37 cellular contexts compared by ENCODE assay signal in the genomic region with DNA sequence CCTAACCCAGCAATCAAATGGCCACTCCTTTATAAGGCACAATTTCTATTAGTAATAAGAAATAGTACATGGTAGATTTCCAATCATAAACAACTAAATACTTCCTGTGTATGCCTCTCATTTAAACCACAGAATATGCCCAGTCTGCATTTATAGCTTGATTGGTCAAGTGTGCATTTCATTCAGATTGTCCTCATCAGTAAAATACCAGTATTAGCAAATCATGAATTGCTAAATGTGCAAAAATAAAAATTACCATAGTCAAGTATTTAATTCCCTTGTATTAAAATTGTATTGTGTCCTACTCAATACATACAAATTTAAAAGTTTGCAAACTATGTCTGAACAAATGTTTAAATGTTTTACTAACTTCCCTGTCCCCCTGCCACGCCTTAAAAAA.
"Had no signal": no experiment of that assay in that cellular context is flagged by ENCODE, and none has a peak within 500 bp of the region (broad histone marks: within the 10 kb centered on the region; RNA-seq: fewer than 3 reads in every experiment).

No MANE protein-coding gene starts in this region.

- H3K4me1 Mint-ChIP-seq: activated B cell treated with CpG ODN at 0.5 μM for 24 hours; activated CD8-positive, alpha-beta memory T cell treated with anti-CD3 and anti-CD28 coated beads, Interleukin-2, amount 10 ng/mL, durations not matched to agents 7 days and 5 days; activated naive CD8-positive, alpha-beta T cell treated with anti-CD3 and anti-CD28 coated beads, Interleukin-2, amount 10 ng/mL, durations not matched to agents 7 days and 5 days; activated naive CD8-positive, alpha-beta T cell treated with anti-CD3 and anti-CD28 coated beads, Interleukin-2, amount 50 U/mL, for 24 hours; brain had no signal

- H3K9me3 Mint-ChIP-seq: activated B cell treated with CpG ODN at 0.5 μM for 24 hours; activated CD4-positive, alpha-beta memory T cell treated with anti-CD3 and anti-CD28 coated beads for 36 hours; activated CD4-positive, alpha-beta T cell treated with anti-CD3 and anti-CD28 coated beads, Interleukin-2, amount 10 ng/mL, durations not matched to agents 24 days and 14 days; activated naive CD4-positive, alpha-beta T cell treated with anti-CD3 and anti-CD28 coated beads, Interleukin-2, amount 50 U/mL, for 24 hours; activated naive CD8-positive, alpha-beta T cell treated with anti-CD3 and anti-CD28 coated beads, Interleukin-2, amount 10 ng/mL, durations not matched to agents 7 days and 5 days; activated naive CD8-positive, alpha-beta T cell treated with anti-CD3 and anti-CD28 coated beads, Interleukin-2, amount 50 U/mL, for 24 hours; activated T-cell treated with anti-CD3 and anti-CD28 coated beads, Interleukin-2, amount 50 U/mL, for 24 hours; activated T-helper 2 cell treated with anti-CD3 and anti-CD28 coated beads, Interferon-gamma antibody, Interleukin-2, Interleukin-4, amounts not matched to agents 10 μg/mL and 5 μg/mL and 100 μg/mL, durations not matched to agents 14 hours and 24 hours and 36 hours; central memory CD8-positive, alpha-beta T cell; T-helper 1 cell treated with Interleukin-12 subunit alpha and Interleukin-12 subunit beta and Interleukin-4 antibody, amounts not matched to agents 30 μg/mL and 1 μg/mL, for 36 hours; T-helper 2 cell treated with Interferon-gamma antibody and Interleukin-4, amounts not matched to agents 5 μg/mL and 100 μg/mL, for 36 hours had no signal

- H3K27ac ChIP-seq: ascending aorta, cardiac muscle cell, VCaP had no signal

- H3K4me3 ChIP-seq: ascending aorta, cardiac muscle cell had no signal

- H3K4me1 ChIP-seq: ascending aorta had no signal

- H3K36me3 ChIP-seq: cardiac muscle cell had no signal

- H3K9me3 ChIP-seq: ascending aorta had no signal

- FAIRE-seq: bronchial epithelial cell, TTC549 had no signal

- ATAC-seq: activated CD8-positive, alpha-beta memory T cell treated with anti-CD3 and anti-CD28 coated beads, Interleukin-2, amount 10 ng/mL, durations not matched to agents 7 days and 5 days; activated CD8-positive, alpha-beta T cell treated with anti-CD3 and anti-CD28 coated beads, Interleukin-2, amount 10 ng/mL, durations not matched to agents 7 days and 5 days; activated naive CD8-positive, alpha-beta T cell treated with anti-CD3 and anti-CD28 coated beads, Interleukin-2, amount 50 U/mL, for 24 hours had no signal

- H3K27me3 Mint-ChIP-seq: activated B cell treated with CpG ODN at 0.5 μM for 24 hours; activated CD4-positive, alpha-beta memory T cell treated with anti-CD3 and anti-CD28 coated beads for 36 hours; activated CD4-positive, alpha-beta T cell treated with anti-CD3 and anti-CD28 coated beads, Interleukin-2, amount 10 ng/mL, durations not matched to agents 24 days and 14 days; activated CD8-positive, alpha-beta memory T cell treated with anti-CD3 and anti-CD28 coated beads, Interleukin-2, amount 10 ng/mL, durations not matched to agents 7 days and 5 days; activated naive CD4-positive, alpha-beta T cell treated with anti-CD3 and anti-CD28 coated beads, Interleukin-2, amount 50 U/mL, for 24 hours; activated naive CD8-positive, alpha-beta T cell; activated naive CD8-positive, alpha-beta T cell treated with anti-CD3 and anti-CD28 coated beads, Interleukin-2, amount 10 ng/mL, durations not matched to agents 7 days and 5 days; activated naive CD8-positive, alpha-beta T cell treated with anti-CD3 and anti-CD28 coated beads, Interleukin-2, amount 50 U/mL, for 24 hours; activated T-cell treated with anti-CD3 and anti-CD28 coated beads, Interleukin-2, amount 50 U/mL, for 24 hours; brain; central memory CD8-positive, alpha-beta T cell had no signal

- H3K27ac Mint-ChIP-seq: activated B cell treated with CpG ODN at 0.5 μM for 24 hours; activated CD4-positive, alpha-beta memory T cell treated with anti-CD3 and anti-CD28 coated beads for 36 hours; activated CD4-positive, alpha-beta T cell treated with anti-CD3 and anti-CD28 coated beads, Interleukin-2, amount 10 ng/mL, durations not matched to agents 24 days and 14 days; activated CD8-positive, alpha-beta memory T cell treated with anti-CD3 and anti-CD28 coated beads, Interleukin-2, amount 10 ng/mL, durations not matched to agents 7 days and 5 days; activated CD8-positive, alpha-beta T cell treated with anti-CD3 and anti-CD28 coated beads, Interleukin-2, amount 10 ng/mL, durations not matched to agents 7 days and 5 days; activated naive CD4-positive, alpha-beta T cell treated with anti-CD3 and anti-CD28 coated beads, Interleukin-2, amount 50 U/mL, for 24 hours; activated naive CD8-positive, alpha-beta T cell; activated naive CD8-positive, alpha-beta T cell treated with anti-CD3 and anti-CD28 coated beads, Interleukin-2, amount 10 ng/mL, durations not matched to agents 7 days and 5 days; activated naive CD8-positive, alpha-beta T cell treated with anti-CD3 and anti-CD28 coated beads, Interleukin-2, amount 50 U/mL, for 24 hours; activated T-cell treated with anti-CD3 and anti-CD28 coated beads, Interleukin-2, amount 50 U/mL, for 24 hours; activated T-helper 2 cell treated with anti-CD3 and anti-CD28 coated beads, Interferon-gamma antibody, Interleukin-2, Interleukin-4, amounts not matched to agents 10 μg/mL and 5 μg/mL and 100 μg/mL, durations not matched to agents 14 hours and 24 hours and 36 hours; brain; T-helper 1 cell treated with Interleukin-12 subunit alpha and Interleukin-12 subunit beta and Interleukin-4 antibody, amounts not matched to agents 30 μg/mL and 1 μg/mL, for 36 hours; T-helper 2 cell treated with Interferon-gamma antibody and Interleukin-4, amounts not matched to agents 5 μg/mL and 100 μg/mL, for 36 hours had no signal

- H3K27me3 ChIP-seq: ascending aorta, cardiac muscle cell had no signal

- DNase-seq: activated B cell treated with CpG ODN at 0.5 μM for 24 hours; activated CD4-positive, alpha-beta memory T cell treated with anti-CD3 and anti-CD28 coated beads for 36 hours; activated CD4-positive, alpha-beta T cell treated with anti-CD3 and anti-CD28 coated beads for 4 hours; activated CD4-positive, alpha-beta T cell treated with anti-CD3 and anti-CD28 coated beads, Interleukin-2, amount 10 ng/mL, durations not matched to agents 24 days and 14 days; activated CD4-positive, alpha-beta T cell treated with anti-CD3 and anti-CD28 coated beads, Interleukin-2, amount 50 U/mL, for 1 hour; activated CD4-positive, alpha-beta T cell treated with anti-CD3 and anti-CD28 coated beads, Interleukin-2, amount 50 U/mL, for 4 hours; activated CD4-positive, CD25-positive, alpha-beta regulatory T cell treated with anti-CD3 and anti-CD28 coated beads, Interleukin-2, amount 50 U/mL, for 72 hours; activated CD8-positive, alpha-beta memory T cell treated with anti-CD3 and anti-CD28 coated beads for 24 hours; activated CD8-positive, alpha-beta memory T cell treated with anti-CD3 and anti-CD28 coated beads, Interleukin-2, amount 10 ng/mL, durations not matched to agents 7 days and 5 days; activated CD8-positive, alpha-beta memory T cell treated with anti-CD3 and anti-CD28 coated beads, Interleukin-2, amount 50 U/mL, for 48 hours; activated CD8-positive, alpha-beta T cell treated with anti-CD3 and anti-CD28 coated beads, Interleukin-2, amount 10 ng/mL, durations not matched to agents 7 days and 5 days; activated effector memory CD4-positive, alpha-beta T cell treated with Interleukin-2 at 50 U/mL for 16 hours; activated gamma-delta T cell; activated naive CD4-positive, alpha-beta T cell treated with Interleukin-2 at 50 U/mL for 16 hours; activated naive CD8-positive, alpha-beta T cell treated with anti-CD3 and anti-CD28 coated beads, Interleukin-2, amount 10 ng/mL, durations not matched to agents 7 days and 5 days; activated naive CD8-positive, alpha-beta T cell treated with anti-CD3 and anti-CD28 coated beads, Interleukin-2, amount 50 U/mL, for 24 hours; activated T-cell treated with anti-CD3 and anti-CD28 coated beads, Interleukin-2, amount 50 U/mL, for 24 hours; activated T-cell treated with anti-CD3 and anti-CD28 coated beads, Interleukin-2, amount 50 U/mL, for 48 hours; amygdala; anterior cingulate cortex; caudate nucleus; cerebellar nuclear complex; T-helper 1 cell; T-helper 2 cell; T-helper 9 cell had no signal

- H3K4me3 Mint-ChIP-seq: activated B cell treated with CpG ODN at 0.5 μM for 24 hours; activated CD4-positive, alpha-beta memory T cell treated with anti-CD3 and anti-CD28 coated beads for 36 hours; activated CD4-positive, alpha-beta T cell treated with anti-CD3 and anti-CD28 coated beads, Interleukin-2, amount 10 ng/mL, durations not matched to agents 24 days and 14 days; activated CD8-positive, alpha-beta memory T cell treated with anti-CD3 and anti-CD28 coated beads, Interleukin-2, amount 10 ng/mL, durations not matched to agents 7 days and 5 days; activated CD8-positive, alpha-beta T cell treated with anti-CD3 and anti-CD28 coated beads, Interleukin-2, amount 10 ng/mL, durations not matched to agents 7 days and 5 days; activated naive CD4-positive, alpha-beta T cell treated with anti-CD3 and anti-CD28 coated beads, Interleukin-2, amount 50 U/mL, for 24 hours; activated naive CD8-positive, alpha-beta T cell; activated naive CD8-positive, alpha-beta T cell treated with anti-CD3 and anti-CD28 coated beads, Interleukin-2, amount 10 ng/mL, durations not matched to agents 7 days and 5 days; activated naive CD8-positive, alpha-beta T cell treated with anti-CD3 and anti-CD28 coated beads, Interleukin-2, amount 50 U/mL, for 24 hours; activated T-cell treated with anti-CD3 and anti-CD28 coated beads, Interleukin-2, amount 50 U/mL, for 24 hours; brain; central memory CD8-positive, alpha-beta T cell; T-helper 1 cell treated with Interleukin-12 subunit alpha and Interleukin-12 subunit beta and Interleukin-4 antibody, amounts not matched to agents 30 μg/mL and 1 μg/mL, for 36 hours; T-helper 2 cell treated with Interferon-gamma antibody and Interleukin-4, amounts not matched to agents 5 μg/mL and 100 μg/mL, for 36 hours had no signal
